In the genomic region with DNA sequence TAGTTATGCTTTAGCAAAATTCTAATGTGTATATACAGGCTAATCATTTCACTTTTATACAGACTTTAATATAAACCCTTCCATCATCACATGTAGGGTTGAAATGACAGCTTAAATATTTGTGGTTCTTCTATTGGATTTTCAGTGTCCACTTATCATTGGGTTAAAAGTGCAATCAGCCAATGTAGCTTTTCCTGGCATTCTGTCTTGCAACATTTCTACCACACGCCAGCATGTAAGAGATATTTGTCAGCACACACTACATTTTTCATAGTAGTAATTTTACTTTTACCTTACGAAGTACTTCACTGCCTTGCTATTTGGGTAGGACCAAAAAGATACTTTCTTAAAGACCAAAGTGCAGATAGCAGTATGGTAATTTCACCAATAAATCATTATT, we compare ENCODE assay signal across 28 cellular contexts.
DNase-seq lines count a peak whose midpoint lies in the region; FAIRE-seq and TF ChIP-seq lines count a peak whose summit lies in the region.
"Had no signal": no experiment of that assay in that cellular context is flagged by ENCODE, and none has a peak within 500 bp of the region (broad histone marks: within the 10 kb centered on the region; RNA-seq: fewer than 3 reads in every experiment).

No MANE protein-coding gene starts in this region.

- H3K36me3 Mint-ChIP-seq in astrocyte (ENCODE audit: low read depth, unreplicated experiment) (no peaks in the 10 kb centered on the region), Caco-2 (ENCODE audit: insufficient read depth, unreplicated experiment) (no peaks in the 10 kb centered on the region)
- H3K36me3 Mint-ChIP-seq: CD4-positive, alpha-beta memory T cell had no signal

- no peak overlapping the region for H3K27ac ChIP-seq in astrocyte (ENCODE audit: low read depth, low read length)
- H3K27ac ChIP-seq in osteoblast (ENCODE audit: low read depth, low read length): no peak overlapping the region
- H3K27ac ChIP-seq: BLaER1 treated with 17β-estradiol and CSF1 and Interleukin-3, amounts not matched to agents 10 nM and 100 nM; SK-N-MC had no signal

- H3K79me2 ChIP-seq in astrocyte (ENCODE audit: insufficient read depth, low read length) (no peaks in the 10 kb centered on the region), osteoblast (ENCODE audit: insufficient read depth, low read length) (no peaks in the 10 kb centered on the region)

- H3K4me3 Mint-ChIP-seq in astrocyte (ENCODE audit: unreplicated experiment) (no peak overlapping the region), Caco-2 (ENCODE audit: unreplicated experiment) (no peak overlapping the region)
- H3K4me3 Mint-ChIP-seq: CD4-positive, alpha-beta memory T cell had no signal

- H3K4me1 Mint-ChIP-seq in astrocyte (ENCODE audit: low read depth, unreplicated experiment): peaks cover 10% of the 10 kb centered on the region
- H3K4me1 Mint-ChIP-seq in Caco-2 (ENCODE audit: low read depth, unreplicated experiment): no peaks in the 10 kb centered on the region
- H3K4me1 Mint-ChIP-seq: CD4-positive, alpha-beta memory T cell had no signal

- H3K9me3 ChIP-seq in astrocyte (ENCODE audit: insufficient read depth, low read depth, low read length) (no peaks in the 10 kb centered on the region), osteoblast (ENCODE audit: low read depth, low read length) (no peaks in the 10 kb centered on the region), Caco-2 (no peaks in the 10 kb centered on the region)
- H3K9me3 ChIP-seq: BLaER1 treated with 17β-estradiol and CSF1 and Interleukin-3, amounts not matched to agents 10 nM and 100 nM had no signal

- intact Hi-C loops in Caco-2 (cut with micrococcal nuclease; ENCODE audit: unreplicated experiment): no loop called here

- H3K36me3 ChIP-seq in astrocyte (ENCODE audit: insufficient read depth, low read length) (no peaks in the 10 kb centered on the region), osteoblast (ENCODE audit: insufficient read depth, low read length) (no peaks in the 10 kb centered on the region), Caco-2 (ENCODE audit: control insufficient read depth, insufficient read depth, low read length) (no peaks in the 10 kb centered on the region)
- H3K36me3 ChIP-seq: BLaER1 treated with 17β-estradiol and CSF1 and Interleukin-3, amounts not matched to agents 10 nM and 100 nM had no signal

- TF ChIP-seq CTCF in AG10803 (conservative IDR thresholded peaks at IDR 0.05; ENCODE audit: low read length) (no peak), astrocyte (IDR thresholded peaks at IDR 0.05; ENCODE audit: insufficient read depth, low read depth, low read length) (no peak), osteoblast (IDR thresholded peaks at IDR 0.05; ENCODE audit: extremely low read depth, low read depth, low read length) (no peak), Caco-2 (IDR thresholded peaks at IDR 0.05; ENCODE audit: insufficient read depth in 1 of 2, low read depth in 1 of 2, low read length in 1 of 2, severe bottlenecking in 1 of 2, unreplicated experiment in 1 of 2) (no peak)

- H3K27me3 Mint-ChIP-seq in astrocyte (ENCODE audit: low read depth, unreplicated experiment) (peaks cover 3% of the 10 kb centered on the region), Caco-2 (ENCODE audit: insufficient read depth, unreplicated experiment) (no peaks in the 10 kb centered on the region)
- H3K27me3 Mint-ChIP-seq: CD4-positive, alpha-beta memory T cell had no signal

- no peaks in the 10 kb centered on the region for H3K9me3 Mint-ChIP-seq in astrocyte (ENCODE audit: unreplicated experiment)
- H3K9me3 Mint-ChIP-seq in Caco-2 (ENCODE audit: unreplicated experiment): no peaks in the 10 kb centered on the region

- H3K4me1 ChIP-seq in astrocyte (ENCODE audit: insufficient read depth, low read length) (peaks cover 6% of the 10 kb centered on the region), osteoblast (ENCODE audit: insufficient read depth, low read length) (peaks cover 48% of the 10 kb centered on the region), Caco-2 (no peaks in the 10 kb centered on the region)
- H3K4me1 ChIP-seq: BLaER1 treated with 17β-estradiol and CSF1 and Interleukin-3, amounts not matched to agents 10 nM and 100 nM had no signal

- H3K4me2 ChIP-seq in astrocyte (ENCODE audit: low read length): no peak overlapping the region
- peak overlapping the region; percentile 15 for H3K4me2 ChIP-seq in osteoblast (ENCODE audit: insufficient read depth, low read length)
- H3K4me2 ChIP-seq: BLaER1 treated with 17β-estradiol and CSF1 and Interleukin-3, amounts not matched to agents 10 nM and 100 nM had no signal

- BruUV-seq in Caco-2 (replicated peaks; lab: Mats Ljungman, UMichigan): no TSS peak

- H3K4me3 ChIP-seq in AG10803 (ENCODE audit: low read length) (no peak overlapping the region), astrocyte (ENCODE audit: insufficient read depth, low read depth, low read length) (no peak overlapping the region), osteoblast (ENCODE audit: insufficient read depth, low read length) (no peak overlapping the region), Caco-2 (ENCODE audit: low read depth, low read length) (no peak overlapping the region)
- H3K4me3 ChIP-seq: BLaER1 treated with 17β-estradiol and CSF1 and Interleukin-3, amounts not matched to agents 10 nM and 100 nM; GM12878; SK-N-MC had no signal

- no peak for FAIRE-seq in astrocyte (lab: Jason Lieb, UNC)
- FAIRE-seq: GM12878, GM19239, H54, HTR-8/SVneo, RCC 7860 had no signal

- no peak overlapping the region for H3K27ac Mint-ChIP-seq in astrocyte (ENCODE audit: unreplicated experiment)
- H3K27ac Mint-ChIP-seq in Caco-2 (ENCODE audit: unreplicated experiment): no peak overlapping the region
- H3K27ac Mint-ChIP-seq: CD4-positive, alpha-beta memory T cell had no signal

- H3K9ac ChIP-seq in astrocyte (ENCODE audit: low read length): no peak overlapping the region
- H3K9ac ChIP-seq: BLaER1 treated with 17β-estradiol and CSF1 and Interleukin-3, amounts not matched to agents 10 nM and 100 nM had no signal

- CTCF ChIA-PET in Caco-2 (lab: Charles Lee): no interaction called here

- H4K20me1 ChIP-seq in astrocyte (ENCODE audit: insufficient read depth, low read length): no peaks in the 10 kb centered on the region
- H4K20me1 ChIP-seq in osteoblast (ENCODE audit: insufficient read depth, low read length): no peaks in the 10 kb centered on the region
- H4K20me1 ChIP-seq: BLaER1 treated with 17β-estradiol and CSF1 and Interleukin-3, amounts not matched to agents 10 nM and 100 nM had no signal

- H3K27me3 ChIP-seq in astrocyte (ENCODE audit: insufficient read depth, low read length) (no peaks in the 10 kb centered on the region), osteoblast (ENCODE audit: insufficient read depth, low read length) (no peaks in the 10 kb centered on the region), Caco-2 (replicated peaks; ENCODE audit: control insufficient read depth, insufficient read depth, low read length) (no peaks in the 10 kb centered on the region)
- H3K27me3 ChIP-seq: BLaER1 treated with 17β-estradiol and CSF1 and Interleukin-3, amounts not matched to agents 10 nM and 100 nM had no signal

- POLR2A ChIA-PET in Caco-2 (lab: Charles Lee): no interaction called here

- DNase-seq in AG10803 (ENCODE audit: low read depth) (peak; percentile 50), astrocyte (ENCODE audit: low read depth) (peak; percentile 49), fibroblast of peridontal ligament (ENCODE audit: extremely low read depth) (peak; percentile 43), osteoblast (ENCODE audit: insufficient read length, low spot score, missing footprints) (no peak), C1 segment of cervical spinal cord (lab: John Stamatoyannopoulos, UW) (no peak), epidermal melanocyte (ENCODE audit: insufficient read length, low spot score) (no peak), Caco-2 (no peak)
- DNase-seq: AML-193; CD4-positive, alpha-beta memory T cell; COR-L47; EL; GDM1; KBM-7; MV-4-11; NCI-H1105; NCI-H1436 treated with DMSO at 0.1 percent for 48 hours; NCI-H187 treated with DMSO at 0.1 percent for 48 hours; NCI-H2171 treated with DMSO at 0.1 percent for 48 hours; NCI-H524; NCI-H774; SIG-M5 had no signal

- no peak overlapping the region for H2AFZ ChIP-seq in astrocyte (ENCODE audit: low read depth, low read length)
- H2AFZ ChIP-seq in osteoblast (ENCODE audit: low read length): no peak overlapping the region

Comparison
In these comparisons a context has a peak if more than half of its experiments do, and no peak if none do; other contexts are left out.
1. DNase-seq: peak in AG10803 (single experiment), astrocyte (single experiment) and fibroblast of peridontal ligament (single experiment); none in osteoblast (single experiment), C1 segment of cervical spinal cord (0 of 14), epidermal melanocyte (single experiment) and Caco-2 (0 of 2).